1 cellular context compared by ENCODE assay signal in the genomic region with DNA sequence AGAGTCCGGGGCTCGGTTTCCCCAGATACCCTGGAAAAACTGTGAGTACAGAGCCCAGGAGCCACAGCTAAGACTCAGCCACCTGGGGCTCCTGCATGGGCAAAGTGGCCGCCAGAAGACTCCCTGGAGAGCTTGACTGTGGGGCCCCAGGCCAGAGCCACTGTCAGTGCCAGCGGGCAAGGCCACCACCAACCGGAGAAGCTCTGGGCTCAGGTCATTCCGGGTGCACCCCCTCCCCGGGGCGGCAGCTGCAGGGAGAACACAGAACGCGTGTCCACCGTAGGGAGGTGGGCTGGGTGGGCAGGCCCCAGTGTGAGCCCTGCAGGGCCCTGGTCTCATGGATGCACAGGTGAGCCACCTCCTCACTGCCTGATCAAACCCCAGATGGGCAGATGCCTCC.
TF ChIP-seq lines count a peak whose summit lies in the region.

No MANE protein-coding gene starts in this region.

TF ChIP-seq in H1, 55 proteins besides CTCF, POLR2A, EP300 and RAD21 (continued from another document):
- no peak for TF ChIP-seq GTF2F1 (IDR thresholded peaks at IDR 0.05; ENCODE audit: borderline replicate concordance, low read depth, low read length)
- TF ChIP-seq CHD1 (IDR thresholded peaks at IDR 0.05; ENCODE audit: low read depth, low read length) = no peak
- TF ChIP-seq SAP30 (IDR thresholded peaks at IDR 0.05; ENCODE audit: insufficient read depth, insufficient replicate concordance, low read length) = no peak
- TF ChIP-seq BRCA1 (IDR thresholded peaks at IDR 0.05; ENCODE audit: low read depth, low read length) = no peak
- TF ChIP-seq POLR2AphosphoS5 (IDR thresholded peaks at IDR 0.05; ENCODE audit: low read depth, low read length) = no peak
- TF ChIP-seq MAFK (IDR thresholded peaks at IDR 0.05; ENCODE audit: low read depth, low read length) = no peak
- TF ChIP-seq CBX5 (IDR thresholded peaks at IDR 0.05; ENCODE audit: low read depth, low read length) = no peak
- TF ChIP-seq POU5F1 (IDR thresholded peaks at IDR 0.05; ENCODE audit: low read depth, low read length) = no peak
- TF ChIP-seq RXRA (IDR thresholded peaks at IDR 0.05; ENCODE audit: insufficient read depth, low read depth, low read length) = no peak
TF ChIP-seq in H1: peak in this region for 0.
